In the genomic region with DNA sequence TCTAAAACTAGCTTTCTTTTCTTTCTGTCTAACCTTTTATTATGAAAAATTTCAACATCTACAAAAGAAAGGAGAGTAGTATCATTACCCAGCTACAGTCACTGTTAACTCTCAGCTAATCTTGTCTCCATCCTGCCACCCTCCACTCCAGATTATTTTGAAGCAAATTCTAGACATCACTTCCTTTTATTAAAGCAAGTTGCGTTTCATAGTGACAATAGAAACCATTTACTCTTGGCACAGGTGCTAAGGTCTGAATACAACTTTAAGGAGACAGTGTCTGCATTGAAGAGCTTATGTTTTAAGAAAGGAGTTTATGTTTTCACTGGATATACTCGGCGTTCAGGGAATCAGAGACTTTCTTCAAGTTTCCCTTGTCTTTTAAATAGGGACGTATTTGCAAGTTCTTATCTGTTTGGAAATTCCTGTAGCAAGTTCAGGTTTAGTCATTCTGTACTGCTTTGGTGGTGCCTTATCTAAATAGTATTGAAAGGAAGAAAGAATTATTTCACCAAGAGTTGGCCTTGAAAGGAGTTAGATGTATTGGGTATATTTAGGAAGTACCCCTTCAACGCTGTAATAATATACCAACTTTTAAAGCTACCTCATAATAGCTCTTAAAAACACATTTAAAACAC, we compare ENCODE assay signal across 15 cellular contexts. TPM values are rescaled to one million over a fixed set of nuclear protein-coding genes. Genes with fewer than 3 reads are reported as not detected.
DNase-seq lines count a peak whose midpoint lies in the region; ATAC-seq and TF ChIP-seq lines count a peak whose summit lies in the region.
"Had no signal": no experiment of that assay in that cellular context is flagged by ENCODE, and none has a peak within 500 bp of the region (broad histone marks: within the 10 kb centered on the region; RNA-seq: fewer than 3 reads in every experiment).

No MANE protein-coding gene starts in this region.

- WGBS in aorta, 2 donors = 2 to 10% methylated on average over 5 of the region's 5 CpGs

- no peak for TF ChIP-seq CTCF in HEK293 (tag by site-specific recombination; IDR thresholded peaks at IDR 0.05)
- no peak for TF ChIP-seq CTCF in WTC11 (IDR thresholded peaks at IDR 0.05)
- TF ChIP-seq CTCF in cardiac muscle cell (IDR thresholded peaks at IDR 0.05; ENCODE audit: low read depth, low read length) = no peak
- TF ChIP-seq CTCF in progenitor cell of endocrine pancreas (IDR thresholded peaks at IDR 0.05; ENCODE audit: unreplicated experiment) = no peak

- H3K4me3 ChIP-seq in HEK293 (ENCODE audit: low read depth, low read length) = no peak overlapping the region; the same call in 1 of the 2 replicates
- H3K4me3 ChIP-seq in cardiac muscle cell = peak overlapping the region; percentile 6
- H3K4me3 ChIP-seq in aorta (ENCODE audit: low read length in 2 of 2) = peak overlapping the region in 1 of 2 donors; percentile 54

- CTCF ChIA-PET in HEK293 (lab: Yijun Ruan, JAX) (interaction anchor here (0.6 to 1.1 kb wide), 3 partner anchors 10 to 42 kb away, joined by 3 to 4 read pairs (median 3); no protein-coding TSS in a partner anchor), WTC11 (lab: Charles Lee) (interaction anchor here (0.6 to 1.2 kb wide), 4 partner anchors 12 to 165 kb away, joined by 3 to 4 read pairs (median 4); no protein-coding TSS in a partner anchor)

- intact Hi-C loops in aorta (cut with DNase I) = loop anchor here (5.0 to 10.0 kb wide), 3 partner anchors 33 to 70 kb away; a partner anchor contains a TSS

- H3K36me3 Mint-ChIP-seq in WTC11 (peaks cover 3% of the 10 kb centered on the region), progenitor cell of endocrine pancreas (ENCODE audit: insufficient read depth) (no peaks in the 10 kb centered on the region)
- H3K36me3 Mint-ChIP-seq: activated naive CD4-positive, alpha-beta T cell treated with anti-CD3 and anti-CD28 coated beads, Interleukin-2, amount 50 U/mL, for 72 hours; CD4-positive, CD25-positive, alpha-beta regulatory T cell had no signal

- H3K4me1 Mint-ChIP-seq in WTC11 (peaks cover 72% of the 10 kb centered on the region), progenitor cell of endocrine pancreas (ENCODE audit: low read depth) (peaks cover 58% of the 10 kb centered on the region)

- H3K4me3 Mint-ChIP-seq in WTC11 (peak overlapping the region; percentile 61), progenitor cell of endocrine pancreas (ENCODE audit: low read depth) (peak overlapping the region; percentile 23)
- H3K4me3 Mint-ChIP-seq: activated CD8-positive, alpha-beta T cell treated with anti-CD3 and anti-CD28 coated beads, Interleukin-2, amount 10 ng/mL, durations not matched to agents 7 days and 5 days; CD4-positive, CD25-positive, alpha-beta regulatory T cell had no signal

- H3K27me3 Mint-ChIP-seq in WTC11 (ENCODE audit: low read depth) (no peaks in the 10 kb centered on the region), progenitor cell of endocrine pancreas (no peaks in the 10 kb centered on the region)

- peak overlapping the region; percentile 100 for H3K27ac Mint-ChIP-seq in WTC11
- H3K27ac Mint-ChIP-seq in progenitor cell of endocrine pancreas = peak overlapping the region; percentile 96
- H3K27ac Mint-ChIP-seq: activated CD8-positive, alpha-beta T cell treated with anti-CD3 and anti-CD28 coated beads, Interleukin-2, amount 10 ng/mL, durations not matched to agents 7 days and 5 days; activated naive CD4-positive, alpha-beta T cell treated with anti-CD3 and anti-CD28 coated beads, Interleukin-2, amount 50 U/mL, for 72 hours; CD4-positive, CD25-positive, alpha-beta regulatory T cell had no signal

- ATAC-seq in WTC11 (peak; percentile 74), aorta (ENCODE audit: low FRiP score) (no peak), HG03280 (IDR thresholded peaks at IDR 0.05; ENCODE audit: unreplicated experiment) (no peak)
- ATAC-seq: activated CD8-positive, alpha-beta T cell treated with anti-CD3 and anti-CD28 coated beads, Interleukin-2, amount 10 ng/mL, durations not matched to agents 7 days and 5 days; activated naive CD4-positive, alpha-beta T cell treated with anti-CD3 and anti-CD28 coated beads, Interleukin-2, amount 50 U/mL, for 72 hours had no signal

- H3K9me3 ChIP-seq in HEK293 (ENCODE audit: control insufficient read depth, insufficient read depth, low read depth, low read length) (no peaks in the 10 kb centered on the region), cardiac muscle cell (ENCODE audit: low read depth) (no peaks in the 10 kb centered on the region), aorta (ENCODE audit: control insufficient read depth, low read length) (no peaks in the 10 kb centered on the region)
- H3K9me3 ChIP-seq: neutrophil had no signal

- POLR2A ChIA-PET in HEK293 (lab: Yijun Ruan, JAX) = interaction anchor here (0.7 to 1.3 kb wide), 4 partner anchors 15 to 217 kb away, joined by 3 to 10 read pairs (median 5); a partner anchor contains a TSS
- POLR2A ChIA-PET in WTC11 (lab: Charles Lee) = no interaction called here

- H3K4me1 ChIP-seq in HEK293 (ENCODE audit: control insufficient read depth, insufficient read depth, low read length) (peaks cover 41% of the 10 kb centered on the region), cardiac muscle cell (ENCODE audit: low read depth) (peaks cover 60% of the 10 kb centered on the region), aorta (ENCODE audit: control insufficient read depth in 1 of 2, insufficient read depth in 2 of 2, low read length in 2 of 2) (peaks cover 3 to 17% of the 10 kb centered on the region in 2 donors)

- H3K36me3 ChIP-seq in HEK293 (ENCODE audit: control insufficient read depth in 2 of 2, insufficient read depth in 1 of 2, low read length in 2 of 2) (no peaks in the 10 kb centered on the region; a peak in 1 of 3 replicates), cardiac muscle cell (no peaks in the 10 kb centered on the region), aorta (ENCODE audit: control insufficient read depth in 1 of 2, insufficient read depth in 2 of 2, low read length in 1 of 2) (no peaks in the 10 kb centered on the region)
- H3K36me3 ChIP-seq: neutrophil had no signal

- H3K27me3 ChIP-seq in cardiac muscle cell (no peaks in the 10 kb centered on the region), aorta (ENCODE audit: control insufficient read depth in 1 of 2, insufficient read depth in 2 of 2, low read length in 1 of 2) (no peaks in the 10 kb centered on the region)
- H3K27me3 ChIP-seq: neutrophil had no signal

- H3K9me3 Mint-ChIP-seq in WTC11 = peaks cover 5% of the 10 kb centered on the region; the same call in 1 of the 2 replicates
- H3K9me3 Mint-ChIP-seq in progenitor cell of endocrine pancreas (ENCODE audit: low read depth) = no peaks in the 10 kb centered on the region
- H3K9me3 Mint-ChIP-seq: activated naive CD4-positive, alpha-beta T cell treated with anti-CD3 and anti-CD28 coated beads, Interleukin-2, amount 50 U/mL, for 72 hours; CD4-positive, CD25-positive, alpha-beta regulatory T cell had no signal

- H3K27ac ChIP-seq in HEK293 (ENCODE audit: extremely low read depth, low read depth, low read length) (no peak overlapping the region), cardiac muscle cell (peak overlapping the region; percentile 96), aorta (ENCODE audit: low read depth in 1 of 2, low read length in 2 of 2) (peak overlapping the region in 1 of 2 donors; percentile 9)
- H3K27ac ChIP-seq: neutrophil had no signal

- DNase-seq in WTC11 (ENCODE audit: low spot score) (no peak), cardiac muscle cell (ENCODE audit: low read depth in 1 of 2, low spot score in 1 of 2) (peak in 1 of 2 donors; percentile 46), progenitor cell of endocrine pancreas (ENCODE audit: low spot score, unreplicated experiment) (no peak), NCI-H2029 treated with DMSO at 0.1 percent for 48 hours (lab: John Stamatoyannopoulos, UW) (no peak), aorta (no peak)
- no peak for DNase-seq in activated CD4-positive, alpha-beta T cell treated with anti-CD3 and anti-CD28 coated beads, Interleukin-2, amount 50 U/mL, for 1 hour
- DNase-seq: activated CD8-positive, alpha-beta T cell treated with anti-CD3 and anti-CD28 coated beads, Interleukin-2, amount 10 ng/mL, durations not matched to agents 7 days and 5 days; CD4-positive, CD25-positive, alpha-beta regulatory T cell; NCI-H748 treated with DMSO at 0.1 percent for 48 hours; stimulated activated CD4-positive, alpha-beta T cell treated with anti-CD3 and anti-CD28 coated beads, Interleukin-4, amount 100 ng/mL, for 24 hours; substantia nigra had no signal

TF ChIP-seq in HEK293, 187 proteins besides CTCF, POLR2A, EP300 and RAD21 (continues in another document):
- TF ChIP-seq PRDM1 (tag by site-specific recombination; IDR thresholded peaks at IDR 0.05) (peak; percentile 91), ZNF157 (tag by site-specific recombination; IDR thresholded peaks at IDR 0.05) (no peak), HOXD13 (CRISPR knock-in tag; IDR thresholded peaks at IDR 0.05; ENCODE audit: borderline replicate concordance) (no peak)

TF ChIP-seq in WTC11, 78 proteins besides CTCF, POLR2A, EP300 and RAD21:
- TF ChIP-seq SP1 (CRISPR knock-in tag; conservative IDR thresholded peaks at IDR 0.05) = 0 out of 2 replicates have a peak, but pooled peaks have one; percentile 18
- TF ChIP-seq, protein P1, sequence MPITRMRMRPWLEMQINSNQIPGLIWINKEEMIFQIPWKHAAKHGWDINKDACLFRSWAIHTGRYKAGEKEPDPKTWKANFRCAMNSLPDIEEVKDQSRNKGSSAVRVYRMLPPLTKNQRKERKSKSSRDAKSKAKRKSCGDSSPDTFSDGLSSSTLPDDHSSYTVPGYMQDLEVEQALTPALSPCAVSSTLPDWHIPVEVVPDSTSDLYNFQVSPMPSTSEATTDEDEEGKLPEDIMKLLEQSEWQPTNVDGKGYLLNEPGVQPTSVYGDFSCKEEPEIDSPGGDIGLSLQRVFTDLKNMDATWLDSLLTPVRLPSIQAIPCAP (CRISPR knock-in tag; IDR thresholded peaks at IDR 0.05) = no peak
TF ChIP-seq in WTC11: peak in this region for 1.

RNA-seq across cellular contexts. Expression of a gene that starts 42.7 kb away (rescaled TPM):
- total RNA-seq in WTC11 (2021) = 66.0 to 79.4 TPM (median 69.6 TPM) in 3 replicates
- 125 and 139 TPM in 2 replicates for total RNA-seq in cardiac muscle cell
- polyA plus RNA-seq in cardiac muscle cell = 90.9 and 92.4 TPM in 2 replicates
- 112 and 116 TPM in 2 replicates for total RNA-seq in progenitor cell of endocrine pancreas
- 100 to 1,000 TPM in 1 of 2 donors, 10 to 100 TPM in 1; 52.7 to 103 TPM for total RNA-seq in aorta
- polyA plus RNA-seq in aorta = 10 to 100 TPM; 20.8 to 21.5 TPM

RNA-seq across cellular contexts. Expression of a gene that starts 43.5 kb away (rescaled TPM):
- 21.9 to 31.8 TPM (median 24.7 TPM) in 3 replicates for total RNA-seq in WTC11 (2021)
- total RNA-seq in cardiac muscle cell = 17.0 and 58.3 TPM in 2 replicates
- 58.1 and 79.4 TPM in 2 replicates for polyA plus RNA-seq in cardiac muscle cell
- 39.9 and 42.8 TPM in 2 replicates for total RNA-seq in progenitor cell of endocrine pancreas
- 10 to 100 TPM; 49.4 to 65.2 TPM for total RNA-seq in aorta
- polyA plus RNA-seq in aorta = 10 to 100 TPM; 57.7 to 65.2 TPM
